In the genomic region with DNA sequence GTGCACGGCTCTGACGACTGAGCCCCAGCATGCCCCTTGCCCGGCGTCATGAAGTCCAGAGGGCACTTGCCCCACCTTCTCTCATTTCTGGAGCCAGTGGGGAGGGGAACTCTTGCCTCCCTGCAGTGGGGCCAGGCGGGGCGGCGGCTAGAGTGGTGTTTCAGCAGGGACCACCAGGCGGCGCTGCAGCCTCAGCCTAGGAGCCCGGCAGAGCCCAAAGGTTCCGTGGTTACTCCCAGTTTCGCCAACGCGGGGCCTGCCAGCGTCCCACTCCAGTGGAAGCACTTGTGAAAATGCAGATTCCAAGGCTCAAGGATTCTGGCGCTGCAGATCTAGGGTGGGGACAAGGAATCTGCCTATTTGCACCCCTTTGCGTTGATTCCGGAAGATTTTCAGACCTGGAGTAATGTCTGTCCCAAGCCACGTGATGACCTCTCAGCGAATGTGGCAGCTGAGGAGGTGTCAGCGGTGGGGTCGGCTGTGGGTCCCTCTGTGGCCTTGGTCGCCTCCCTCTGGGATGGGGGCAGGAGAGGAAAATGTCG, we compare ENCODE assay signal across 9 cellular contexts. TPM values are rescaled to one million over a fixed set of nuclear protein-coding genes. Genes with fewer than 3 reads are reported as not detected.
DNase-seq lines count a peak whose midpoint lies in the region; ATAC-seq and TF ChIP-seq lines count a peak whose summit lies in the region.
"Had no signal": no experiment of that assay in that cellular context is flagged by ENCODE, and none has a peak within 500 bp of the region (broad histone marks: within the 10 kb centered on the region; RNA-seq: fewer than 3 reads in every experiment).

No MANE protein-coding gene starts in this region.

- H3K9ac ChIP-seq in skeletal muscle satellite cell (ENCODE audit: low read depth, low read length), result no peak overlapping the region

- no peak for ATAC-seq in HG03045 (IDR thresholded peaks at IDR 0.05; ENCODE audit: unreplicated experiment)

- H3K4me1 ChIP-seq in skeletal muscle satellite cell (ENCODE audit: control insufficient read depth, insufficient read depth, low read length), result peaks cover 14% of the 10 kb centered on the region

- no peaks in the 10 kb centered on the region for H3K9me3 ChIP-seq in iPS-18c (ENCODE audit: control insufficient read depth, insufficient read depth, low read length)
- H3K9me3 ChIP-seq in skeletal muscle satellite cell (replicated peaks; ENCODE audit: low read length), result no peaks in the 10 kb centered on the region

- BruUV-seq in MCF 10A (replicated peaks; lab: Mats Ljungman, UMichigan), result no TSS peak

- TF ChIP-seq CTCF in GM12874 (IDR thresholded peaks at IDR 0.05; ENCODE audit: insufficient read depth, low read depth, low read length) (peak; percentile 86), MCF 10A (IDR thresholded peaks at IDR 0.05; ENCODE audit: unreplicated experiment) (peak; percentile 98)

- no peak overlapping the region for H3K4me3 Mint-ChIP-seq in MCF 10A (ENCODE audit: unreplicated experiment)

- H3K36me3 ChIP-seq in skeletal muscle satellite cell (ENCODE audit: insufficient read depth, low read length), result peaks cover 11% of the 10 kb centered on the region

- CTCF ChIA-PET in MCF 10A (lab: Yijun Ruan, JAX), result interaction anchor here (0.6 to 6.2 kb wide), 22 partner anchors 9 to 1000 kb away, joined by 3 to 36 read pairs (median 4); no protein-coding TSS in a partner anchor

- no peaks in the 10 kb centered on the region for H3K27me3 Mint-ChIP-seq in MCF 10A (ENCODE audit: insufficient read depth, unreplicated experiment)

- H3K27ac Mint-ChIP-seq in MCF 10A (ENCODE audit: low read depth, unreplicated experiment), result no peak overlapping the region

- intact Hi-C loops in MCF 10A (cut with micrococcal nuclease), result loop anchor here (1.0 to 5.0 kb wide), 5 partner anchors 106 to 290 kb away; a partner anchor contains a TSS

- peaks cover 29% of the 10 kb centered on the region for H3K36me3 Mint-ChIP-seq in MCF 10A (ENCODE audit: insufficient read depth, unreplicated experiment)

- H3K4me3 ChIP-seq in iPS-18c (ENCODE audit: insufficient read depth, low read depth, low read length) (peak overlapping the region; percentile 6; the same call in 1 of the 2 replicates), skeletal muscle satellite cell (ENCODE audit: low read length) (no peak overlapping the region)
- H3K4me3 ChIP-seq: skin epidermis had no signal

- H3K27me3 ChIP-seq in skeletal muscle satellite cell (ENCODE audit: control insufficient read depth, insufficient read depth, low read length), result peaks cover 3% of the 10 kb centered on the region

- POLR2A ChIA-PET in MCF 10A (lab: Yijun Ruan, JAX), result interaction anchor here (0.7 to 1.6 kb wide), 3 partner anchors 9 to 62 kb away, joined by 3 to 4 read pairs (median 4); no protein-coding TSS in a partner anchor

- DNase-seq in A172 (ENCODE audit: low spot score), result peak; percentile 62
- peak; percentile 57 for DNase-seq in NCI-H1092 treated with DMSO at 0.1 percent for 48 hours (lab: John Stamatoyannopoulos, UW)
- peak; percentile 64 for DNase-seq in T-helper 9 cell
- peak; percentile 70 for DNase-seq in MCF 10A (ENCODE audit: unreplicated experiment)

- H3K4me2 ChIP-seq in skeletal muscle satellite cell (ENCODE audit: low read length), result peak overlapping the region; percentile 55

- H3K4me1 Mint-ChIP-seq in MCF 10A (ENCODE audit: insufficient read depth, unreplicated experiment), result no peaks in the 10 kb centered on the region

- H3K9me3 Mint-ChIP-seq in MCF 10A (ENCODE audit: unreplicated experiment), result no peaks in the 10 kb centered on the region

RNA-seq across cellular contexts. Expression of a gene that starts 55.7 kb away (rescaled TPM):
- total RNA-seq in A172 (2014; rRNA removed; shearing (Covaris generic)), result 26.8 and 40.3 TPM in 2 replicates
- 50.9 and 114 TPM in 2 replicates for total RNA-seq in MCF 10A (2022)
- total RNA-seq in skeletal muscle satellite cell (2012; rRNA removed), result 18.3 and 50.5 TPM in 2 replicates
